10 cellular contexts compared by ENCODE assay signal in the genomic region with DNA sequence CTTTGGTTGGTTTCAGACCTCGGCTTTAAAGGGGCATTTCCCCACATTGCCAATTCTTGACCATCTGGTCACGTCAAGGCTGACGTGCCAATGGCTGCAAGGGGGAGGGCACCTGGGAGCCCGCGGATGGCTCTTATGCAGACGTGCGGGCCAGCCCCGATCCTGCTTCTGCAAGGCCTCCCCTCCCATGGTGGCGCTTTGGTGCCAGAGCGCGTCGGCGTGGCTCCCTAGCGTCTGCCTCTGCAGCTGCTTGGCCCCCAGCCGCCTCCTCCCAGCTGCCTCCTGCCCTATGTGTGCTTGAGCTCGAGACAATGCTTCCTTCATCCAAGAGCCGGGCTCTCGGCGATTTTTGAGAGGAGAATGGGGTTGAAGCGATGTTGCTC. TPM values are rescaled to one million over a fixed set of nuclear protein-coding genes. Genes with fewer than 3 reads are reported as not detected.
DNase-seq lines count a peak whose midpoint lies in the region; ATAC-seq and TF ChIP-seq lines count a peak whose summit lies in the region.
"Had no signal": no experiment of that assay in that cellular context is flagged by ENCODE, and none has a peak within 500 bp of the region (broad histone marks: within the 10 kb centered on the region; RNA-seq: fewer than 3 reads in every experiment).

No MANE protein-coding gene starts in this region.

- no peak overlapping the region for H2AFZ ChIP-seq in smooth muscle cell (ENCODE audit: low read depth)

- H4K20me1 ChIP-seq in smooth muscle cell (ENCODE audit: low read depth) = peaks cover 100% of the 10 kb centered on the region

- POLR2A ChIA-PET in GM10248 (lab: Yijun Ruan, JAX) = no interaction called here

- CTCF ChIA-PET in GM10248 (lab: Yijun Ruan, JAX) = no interaction called here

- no peak overlapping the region for H3K4me2 ChIP-seq in smooth muscle cell

- H3K27me3 ChIP-seq in H7 (ENCODE audit: control insufficient read depth, insufficient read depth, low read length) (no peaks in the 10 kb centered on the region), smooth muscle cell (ENCODE audit: low read depth) (no peaks in the 10 kb centered on the region)

- H3K36me3 ChIP-seq in H7 (replicated peaks; ENCODE audit: control insufficient read depth, insufficient read depth, low read length) = no peaks in the 10 kb centered on the region; the same call in 1 of the 2 replicates
- H3K36me3 ChIP-seq in smooth muscle cell (ENCODE audit: low read depth) = no peaks in the 10 kb centered on the region

- peak overlapping the region; percentile 80 for H3K27ac ChIP-seq in smooth muscle cell (ENCODE audit: low read depth)

- H3K9me3 ChIP-seq in smooth muscle cell (replicated peaks; ENCODE audit: low read depth) = no peaks in the 10 kb centered on the region

- ATAC-seq in GM21528 (IDR thresholded peaks at IDR 0.05; ENCODE audit: low FRiP score, unreplicated experiment) = no peak

- H3K4me1 ChIP-seq in smooth muscle cell (ENCODE audit: low read depth) = no peaks in the 10 kb centered on the region

- peaks cover 15% of the 10 kb centered on the region for H3F3A ChIP-seq in smooth muscle cell (ENCODE audit: low read depth)

- WGBS in smooth muscle cell (ENCODE audit: low lambda C conversion rate) = 85% methylated on average over 20 of the region's 20 CpGs

- H3K9ac ChIP-seq in smooth muscle cell (ENCODE audit: low read depth) = no peak overlapping the region

- no peak overlapping the region for H3K4me3 ChIP-seq in H7 (ENCODE audit: insufficient read depth, low read depth, low read length)
- H3K4me3 ChIP-seq in smooth muscle cell = no peak overlapping the region

- DNase-seq in H7 (peak; percentile 81), anterior cingulate cortex (lab: John Stamatoyannopoulos, UW) (peak in 54 of 58 donors; percentile 10 to 89 (median 75)), inferior parietal cortex (ENCODE audit: extremely low spot score) (peak; percentile 79), smooth muscle cell (lab: John Stamatoyannopoulos, UW; ENCODE audit: unreplicated experiment) (no peak), DMS153 treated with DMSO at 0.1 percent for 48 hours (lab: John Stamatoyannopoulos, UW; ENCODE audit: unreplicated experiment) (no peak), GM10248 (ENCODE audit: extremely low spot score) (no peak)
- DNase-seq: GF-D8, NCI-H446, T-helper 1 cell had no signal

- TF ChIP-seq CTCF in smooth muscle cell (IDR thresholded peaks at IDR 0.05; ENCODE audit: borderline replicate concordance, insufficient read depth, poor library complexity, severe bottlenecking) = no peak
- TF ChIP-seq CTCF in GM10248 (IDR thresholded peaks at IDR 0.05; ENCODE audit: control extremely low read depth, extremely low read depth, low read depth, missing control alignments) = no peak

- H3K79me2 ChIP-seq in smooth muscle cell (ENCODE audit: low read depth) = peaks cover 100% of the 10 kb centered on the region

RNA-seq across cellular contexts. Expression of gene SKI, which starts 29.1 kb away (rescaled TPM):
- total RNA-seq in H7 (2014; rRNA removed; shearing (Covaris generic)) = 29.2 and 29.9 TPM in 2 replicates
- total RNA-seq in smooth muscle cell = 14.4 and 19.6 TPM in 2 replicates
- polyA plus RNA-seq in smooth muscle cell = 4.2 and 6.8 TPM in 2 replicates

Comparison
In these comparisons a context has a peak if more than half of its experiments do, and no peak if none do; other contexts are left out.
1. DNase-seq: peak in H7 (single experiment), anterior cingulate cortex (54 of 58) and inferior parietal cortex (single experiment); none in smooth muscle cell (single experiment), DMS153 treated with DMSO at 0.1 percent for 48 hours (single experiment) and GM10248 (single experiment).